ENCODE assay signal across 1 cellular context in genomic region chr3:66971891-66972551, GRCh38.
TF ChIP-seq lines count a peak whose summit lies in the region.

No MANE protein-coding gene starts in this region.

TF ChIP-seq in H1, 55 proteins besides CTCF, POLR2A, EP300 and RAD21 (continued from another document):
- TF ChIP-seq CHD7 (IDR thresholded peaks at IDR 0.05; ENCODE audit: insufficient replicate concordance, low read length): no peak
- TF ChIP-seq NRF1 (IDR thresholded peaks at IDR 0.05; ENCODE audit: low read depth, low read length): no peak
- no peak for TF ChIP-seq RBBP5 (IDR thresholded peaks at IDR 0.05; ENCODE audit: borderline replicate concordance, low read depth, low read length)
- no peak for TF ChIP-seq TBP (IDR thresholded peaks at IDR 0.05; ENCODE audit: low read depth, low read length)
- TF ChIP-seq SP2 (IDR thresholded peaks at IDR 0.05; ENCODE audit: low read length): no peak
- peak; percentile 66 for TF ChIP-seq E2F6 (IDR thresholded peaks at IDR 0.05)
- no peak for TF ChIP-seq MAFK (IDR thresholded peaks at IDR 0.05; ENCODE audit: low read depth, low read length)
- TF ChIP-seq POU5F1 (IDR thresholded peaks at IDR 0.05; ENCODE audit: low read depth, low read length): no peak
- no peak for TF ChIP-seq SIX5 (IDR thresholded peaks at IDR 0.05; ENCODE audit: low read depth, low read length)
- TF ChIP-seq EGR1 (IDR thresholded peaks at IDR 0.05; ENCODE audit: borderline replicate concordance, low read depth, low read length): no peak
- no peak for TF ChIP-seq CEBPB (IDR thresholded peaks at IDR 0.05; ENCODE audit: low read depth, low read length)
- TF ChIP-seq RFX5 (IDR thresholded peaks at IDR 0.05; ENCODE audit: borderline replicate concordance, low read depth, low read length): no peak
- no peak for TF ChIP-seq CTBP2 (IDR thresholded peaks at IDR 0.05; ENCODE audit: borderline replicate concordance, insufficient read depth, insufficient read length, low read length)
- TF ChIP-seq ZNF274 (IDR thresholded peaks at IDR 0.05; ENCODE audit: borderline replicate concordance, extremely low read depth, low read length): no peak
- TF ChIP-seq MAX (IDR thresholded peaks at IDR 0.05): peak; percentile 67
- TF ChIP-seq POLR2AphosphoS5 (IDR thresholded peaks at IDR 0.05; ENCODE audit: low read depth, low read length): no peak
- no peak for TF ChIP-seq SIRT6 (IDR thresholded peaks at IDR 0.05; ENCODE audit: low read length)
- no peak for TF ChIP-seq USF2 (IDR thresholded peaks at IDR 0.05; ENCODE audit: low read length)
- TF ChIP-seq SUZ12 (IDR thresholded peaks at IDR 0.05; ENCODE audit: low read length): no peak
- TF ChIP-seq TCF12 (IDR thresholded peaks at IDR 0.05; ENCODE audit: low read depth, low read length): no peak
- no peak for TF ChIP-seq CHD2 (IDR thresholded peaks at IDR 0.05; ENCODE audit: low read length)
- no peak for TF ChIP-seq JUND (IDR thresholded peaks at IDR 0.05; ENCODE audit: low read length)
- no peak for TF ChIP-seq BACH1 (IDR thresholded peaks at IDR 0.05; ENCODE audit: low read length)
- peak; percentile 68 for TF ChIP-seq ASH2L (IDR thresholded peaks at IDR 0.05; ENCODE audit: low read length)
- TF ChIP-seq SP1 (IDR thresholded peaks at IDR 0.05; ENCODE audit: low read depth, low read length): no peak
- no peak for TF ChIP-seq PHF8 (conservative IDR thresholded peaks at IDR 0.05; ENCODE audit: low read depth, low read length)
- TF ChIP-seq BRCA1 (IDR thresholded peaks at IDR 0.05; ENCODE audit: low read depth, low read length): no peak
- TF ChIP-seq SIN3A (conservative IDR thresholded peaks at IDR 0.05 in 1 of 2, IDR thresholded peaks at IDR 0.05 in 1 of 2; ENCODE audit: low read depth in 1 of 2, low read length in 2 of 2): peak; percentile 58 to 90; a peak in 2 of 4 replicates
- peak; percentile 48; the same call in 1 of the 2 replicates for TF ChIP-seq CREB1 (IDR thresholded peaks at IDR 0.05)
- TF ChIP-seq KDM5A (IDR thresholded peaks at IDR 0.05; ENCODE audit: low read length): no peak
- TF ChIP-seq NANOG (IDR thresholded peaks at IDR 0.05; ENCODE audit: insufficient read depth, low read depth, low read length, poor library complexity, severe bottlenecking): no peak
- TF ChIP-seq RXRA (IDR thresholded peaks at IDR 0.05; ENCODE audit: insufficient read depth, low read depth, low read length): no peak
- no peak for TF ChIP-seq CBX8 (IDR thresholded peaks at IDR 0.05; ENCODE audit: borderline replicate concordance, low read depth, low read length)
- TF ChIP-seq HDAC6 (IDR thresholded peaks at IDR 0.05; ENCODE audit: low read depth, low read length): no peak
- TF ChIP-seq TAF1 (IDR thresholded peaks at IDR 0.05; ENCODE audit: low read depth, low read length): no peak
- no peak for TF ChIP-seq GABPA (IDR thresholded peaks at IDR 0.05; ENCODE audit: borderline replicate concordance, insufficient read depth, low read length)
- no peak for TF ChIP-seq ATF2 (IDR thresholded peaks at IDR 0.05; ENCODE audit: low read length)
- TF ChIP-seq YY1 (IDR thresholded peaks at IDR 0.05; ENCODE audit: low read depth, low read length): no peak
- TF ChIP-seq TEAD4 (IDR thresholded peaks at IDR 0.05; ENCODE audit: low read depth, low read length): peak; percentile 39; the same call in 1 of the 2 replicates
- TF ChIP-seq KDM4A (IDR thresholded peaks at IDR 0.05; ENCODE audit: low read depth, low read length, severe bottlenecking): no peak
- TF ChIP-seq CHD1 (IDR thresholded peaks at IDR 0.05; ENCODE audit: low read depth, low read length): no peak
- TF ChIP-seq KDM1A (IDR thresholded peaks at IDR 0.05; ENCODE audit: borderline replicate concordance, low read length): no peak
TF ChIP-seq in H1: peak in this region for 6.
